ENCODE assay signal across 33 cellular contexts in the genomic region with DNA sequence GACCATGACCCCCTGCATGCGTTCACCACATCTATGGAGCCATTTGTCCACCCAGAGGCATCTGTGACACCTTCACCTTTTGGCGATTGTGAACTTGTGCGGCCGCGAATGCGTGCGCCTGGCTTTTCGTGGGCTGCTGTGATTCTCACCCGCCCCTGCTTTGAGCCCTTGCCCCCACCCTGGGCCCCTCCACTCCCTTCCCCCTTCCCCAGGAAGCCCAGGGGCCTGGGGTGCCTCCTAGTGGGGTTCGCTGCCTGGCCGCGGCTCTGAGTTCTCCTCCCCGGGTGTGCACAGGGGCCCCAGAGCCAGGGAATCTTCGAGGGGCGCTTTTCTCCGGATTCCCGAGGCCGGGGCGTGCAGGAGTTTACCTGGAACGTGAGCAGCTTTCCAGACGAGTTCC.
DNase-seq lines count a peak whose midpoint lies in the region; ATAC-seq and TF ChIP-seq lines count a peak whose summit lies in the region.
"Had no signal": no experiment of that assay in that cellular context is flagged by ENCODE, and none has a peak within 500 bp of the region (broad histone marks: within the 10 kb centered on the region; RNA-seq: fewer than 3 reads in every experiment).

No MANE protein-coding gene starts in this region.

- H3K4me3 Mint-ChIP-seq in neural progenitor cell = no peak overlapping the region
- H3K4me3 Mint-ChIP-seq: B cell; CD14-positive monocyte; CD4-positive, alpha-beta memory T cell; CD4-positive, alpha-beta T cell; CD8-positive, alpha-beta memory T cell; CD8-positive, alpha-beta T cell had no signal

- H3K4me2 ChIP-seq in neural progenitor cell (no peak overlapping the region), neuronal stem cell (ENCODE audit: insufficient read depth, low read length, poor library complexity, severe bottlenecking) (no peak overlapping the region)
- H3K4me2 ChIP-seq: A549 had no signal

- H3K36me3 ChIP-seq in neural progenitor cell (no peaks in the 10 kb centered on the region), neuronal stem cell (replicated peaks in 1 of 2; ENCODE audit: control insufficient read depth in 2 of 2, insufficient read depth in 2 of 2, low read length in 2 of 2) (no peaks in the 10 kb centered on the region)
- H3K36me3 ChIP-seq: BE2C; BLaER1; BLaER1 treated with 17β-estradiol and CSF1 and Interleukin-3, amounts not matched to agents 10 nM and 100 nM had no signal

- peak overlapping the region; percentile 44 for H3K27ac Mint-ChIP-seq in neural progenitor cell
- H3K27ac Mint-ChIP-seq: B cell; CD14-positive monocyte; CD4-positive, alpha-beta T cell; CD4-positive, CD25-positive, alpha-beta regulatory T cell; CD8-positive, alpha-beta memory T cell; CD8-positive, alpha-beta T cell had no signal

- no peak overlapping the region for H4K91ac ChIP-seq in neuronal stem cell (ENCODE audit: low read depth, low read length, poor library complexity)

- no peaks in the 10 kb centered on the region for H3F3A ChIP-seq in neural progenitor cell (ENCODE audit: low read depth)

- peaks cover 7% of the 10 kb centered on the region for H3K4me1 Mint-ChIP-seq in neural progenitor cell
- H3K4me1 Mint-ChIP-seq: CD4-positive, CD25-positive, alpha-beta regulatory T cell; CD8-positive, alpha-beta memory T cell had no signal

- H3K27ac ChIP-seq in neural progenitor cell (no peak overlapping the region), neuronal stem cell (replicated peaks; ENCODE audit: low read length) (no peak overlapping the region)
- H3K27ac ChIP-seq: 22Rv1; A549; BLaER1; BLaER1 treated with 17β-estradiol and CSF1 and Interleukin-3, amounts not matched to agents 10 nM and 100 nM; C4-2B had no signal

- no peak for DNase-seq in neural progenitor cell (ENCODE audit: low spot score)
- no peak for DNase-seq in neuronal stem cell (ENCODE audit: low spot score)
- no peak for DNase-seq in RKO (ENCODE audit: low spot score)
- DNase-seq in HPDE6-E6E7 (ENCODE audit: extremely low spot score) = no peak
- DNase-seq: 8988T; ACHN; AML-193; BE2C; C1 segment of cervical spinal cord; Caco-2; Calu3; CD4-positive, alpha-beta memory T cell; CD4-positive, alpha-beta T cell; CD4-positive, CD25-positive, alpha-beta regulatory T cell; CD8-positive, alpha-beta memory T cell; CD8-positive, alpha-beta T cell; COR-L47; DMS 273 treated with DMSO at 0.1 percent for 48 hours; DMS153; DMS53; DMS79; DMS79 treated with DMSO at 0.1 percent for 48 hours; DND-41; EL had no signal

- peak overlapping the region; percentile 46 for H3K23ac ChIP-seq in neuronal stem cell (ENCODE audit: low read depth, low read length, poor library complexity)

- H3K4me1 ChIP-seq in neural progenitor cell (no peaks in the 10 kb centered on the region), neuronal stem cell (ENCODE audit: control insufficient read depth in 2 of 2, insufficient read depth in 1 of 2, low read depth in 1 of 2, low read length in 2 of 2) (no peaks in the 10 kb centered on the region)
- H3K4me1 ChIP-seq: A549, BE2C, BLaER1, Caco-2 had no signal

- H3K9ac ChIP-seq in neural progenitor cell (no peak overlapping the region), neuronal stem cell (ENCODE audit: low read depth, low read length, poor library complexity) (no peak overlapping the region)
- H3K9ac ChIP-seq: BLaER1; BLaER1 treated with 17β-estradiol and CSF1 and Interleukin-3, amounts not matched to agents 10 nM and 100 nM had no signal

- no peaks in the 10 kb centered on the region for H3K79me2 ChIP-seq in neural progenitor cell (ENCODE audit: low read depth)

- H2BK15ac ChIP-seq in neuronal stem cell (ENCODE audit: low read length) = no peak overlapping the region

- no peak overlapping the region for H3K14ac ChIP-seq in neuronal stem cell (ENCODE audit: low read length)

- H3K18ac ChIP-seq in neuronal stem cell (ENCODE audit: low read length) = no peak overlapping the region

- no peaks in the 10 kb centered on the region for H3K9me3 Mint-ChIP-seq in neural progenitor cell
- H3K9me3 Mint-ChIP-seq: CD4-positive, alpha-beta T cell; CD4-positive, CD25-positive, alpha-beta regulatory T cell; CD8-positive, alpha-beta memory T cell; CD8-positive, alpha-beta T cell had no signal

- peaks cover 5% of the 10 kb centered on the region for H3K27me3 Mint-ChIP-seq in neural progenitor cell (ENCODE audit: insufficient read depth, low read depth)
- H3K27me3 Mint-ChIP-seq: B cell; CD4-positive, alpha-beta memory T cell; CD4-positive, alpha-beta T cell; CD4-positive, CD25-positive, alpha-beta regulatory T cell had no signal

- H2BK12ac ChIP-seq in neuronal stem cell (ENCODE audit: low read length) = no peak overlapping the region

- H3K79me1 ChIP-seq in neuronal stem cell (ENCODE audit: low read depth, low read length) = peaks cover 2% of the 10 kb centered on the region

- no peaks in the 10 kb centered on the region for H3K36me3 Mint-ChIP-seq in neural progenitor cell
- H3K36me3 Mint-ChIP-seq: CD14-positive monocyte; CD4-positive, alpha-beta memory T cell; CD4-positive, CD25-positive, alpha-beta regulatory T cell; CD8-positive, alpha-beta memory T cell; CD8-positive, alpha-beta T cell had no signal

- H3K27me3 ChIP-seq in neural progenitor cell = no peaks in the 10 kb centered on the region
- peaks cover 0 to 49% (median 0%) of the 10 kb centered on the region in 3 experiments for H3K27me3 ChIP-seq in neuronal stem cell (ENCODE audit: control insufficient read depth in 3 of 3, insufficient read depth in 3 of 3, low read depth in 1 of 3, low read length in 3 of 3)

- no peak overlapping the region for H4K8ac ChIP-seq in neuronal stem cell (ENCODE audit: low read depth, low read length)

- no peak for ATAC-seq in GM18517 (IDR thresholded peaks at IDR 0.05; ENCODE audit: unreplicated experiment)
- ATAC-seq: A549; CD8-positive, alpha-beta T cell had no signal

- H2AFZ ChIP-seq in neural progenitor cell (replicated peaks) (no peak overlapping the region), neuronal stem cell (ENCODE audit: low read length) (no peak overlapping the region)

- WGBS in neuronal stem cell (ENCODE audit: extremely low coverage in 2 of 2, insufficient read length in 2 of 2, insufficient replicate concordance in 1 of 2), 2 donors = no CpG with 5 or more reads among the region's 21 CpGs

- TF ChIP-seq CTCF in neural progenitor cell (IDR thresholded peaks at IDR 0.05) = no peak

- no peak overlapping the region for H2BK120ac ChIP-seq in neuronal stem cell (ENCODE audit: low read depth, low read length)

- no peak overlapping the region for H2BK5ac ChIP-seq in neuronal stem cell (ENCODE audit: low read length)

- H3K4ac ChIP-seq in neuronal stem cell (ENCODE audit: low read length) = no peak overlapping the region

- H4K20me1 ChIP-seq in neural progenitor cell (ENCODE audit: low read depth) = no peaks in the 10 kb centered on the region

- H2AK5ac ChIP-seq in neuronal stem cell (ENCODE audit: low read depth, low read length) = no peak overlapping the region

- H3K4me3 ChIP-seq in iPS-18c (ENCODE audit: insufficient read depth, low read depth, low read length) = peak overlapping the region; percentile 24; the same call in 1 of the 2 replicates
- no peak overlapping the region for H3K4me3 ChIP-seq in neural progenitor cell
- H3K4me3 ChIP-seq in neuronal stem cell (ENCODE audit: low read length in 2 of 2) = no peak overlapping the region
- H3K4me3 ChIP-seq: A549; BLaER1; BLaER1 treated with 17β-estradiol and CSF1 and Interleukin-3, amounts not matched to agents 10 nM and 100 nM had no signal

- H3K9me3 ChIP-seq in iPS-18c (ENCODE audit: control insufficient read depth, insufficient read depth, low read length) (peaks cover 53% of the 10 kb centered on the region), neural progenitor cell (ENCODE audit: low read depth) (no peaks in the 10 kb centered on the region), neuronal stem cell (replicated peaks in 1 of 2; ENCODE audit: control insufficient read depth in 2 of 2, insufficient read depth in 1 of 2, low read depth in 1 of 2, low read length in 2 of 2) (peaks cover 0 to 2% of the 10 kb centered on the region in 2 donors)
- H3K9me3 ChIP-seq: A549; BE2C; BLaER1; BLaER1 treated with 17β-estradiol and CSF1 and Interleukin-3, amounts not matched to agents 10 nM and 100 nM; Caco-2 had no signal
